8 cellular contexts compared by ENCODE assay signal in the genomic region with DNA sequence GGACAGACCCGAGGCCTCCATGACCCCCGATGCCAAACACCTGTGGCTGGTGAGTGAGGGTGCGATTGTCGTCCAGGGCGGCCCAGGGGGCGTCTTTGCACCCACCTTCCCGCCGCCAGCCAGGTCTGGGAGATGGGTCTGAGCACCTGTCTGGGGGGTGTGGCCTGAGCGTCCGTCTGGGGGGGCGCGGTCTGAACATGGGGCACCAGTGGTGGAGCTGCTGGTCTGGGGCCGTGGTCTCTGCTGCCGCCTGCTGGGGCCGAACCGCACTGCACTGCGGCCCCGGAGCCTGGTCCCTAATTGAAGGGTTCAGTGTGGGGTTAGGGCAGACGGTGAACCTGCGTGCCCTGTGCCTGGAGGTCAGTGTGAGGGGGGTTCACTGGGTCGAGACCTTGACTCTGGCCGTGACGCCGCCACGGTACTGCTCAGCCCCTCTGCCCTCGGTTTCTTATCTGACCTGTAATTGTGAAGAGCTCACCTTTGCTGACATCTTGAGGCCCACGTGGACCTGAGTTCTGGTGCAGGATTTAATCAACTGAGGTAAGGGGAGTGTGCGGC.
DNase-seq lines count a peak whose midpoint lies in the region; ATAC-seq and TF ChIP-seq lines count a peak whose summit lies in the region.

No MANE protein-coding gene starts in this region.

- DNase-seq in AG08395 (ENCODE audit: low spot score) (peak; percentile 91), GM19240 (ENCODE audit: insufficient read length, low spot score) (peak; percentile 91), epithelial cell of esophagus (ENCODE audit: low read depth) (peak; percentile 53), nephron progenitor cell (peak; percentile 80), substantia nigra (lab: John Stamatoyannopoulos, UW) (peak in 31 of 49 donors; percentile 7 to 61 (median 32))
- DNase-seq in activated CD8-positive, alpha-beta memory T cell treated with anti-CD3 and anti-CD28 coated beads, Interleukin-2, amount 50 U/mL, for 4 hours, result peak; percentile 79

- no peak overlapping the region for H3K9ac ChIP-seq in OCI-LY1 (ENCODE audit: low read length)

- H3K9me2 ChIP-seq in OCI-LY1 (ENCODE audit: low read depth, low read length), result no peaks in the 10 kb centered on the region

- H3F3A ChIP-seq in OCI-LY1 (ENCODE audit: insufficient read depth, low read length), result no peaks in the 10 kb centered on the region

- no peaks in the 10 kb centered on the region for H3K9me3 ChIP-seq in OCI-LY1 (ENCODE audit: low read length)

- peak overlapping the region; percentile 38 for H3K27ac Mint-ChIP-seq in nephron progenitor cell

- H3K27ac ChIP-seq in OCI-LY1 (ENCODE audit: low read depth, low read length, poor library complexity, severe bottlenecking) (no peak overlapping the region), substantia nigra (ENCODE audit: low read depth, low read length, poor library complexity, severe bottlenecking) (no peak overlapping the region)

- no peaks in the 10 kb centered on the region for H3K79me2 ChIP-seq in OCI-LY1 (ENCODE audit: insufficient read depth, low read length)

- H2AFZ ChIP-seq in OCI-LY1 (ENCODE audit: low read length), result no peak overlapping the region

- peaks cover 5% of the 10 kb centered on the region for H3K9me3 Mint-ChIP-seq in nephron progenitor cell

- no peaks in the 10 kb centered on the region for H4K20me1 ChIP-seq in OCI-LY1 (ENCODE audit: insufficient read depth, low read length)

- peaks cover 46% of the 10 kb centered on the region for H3K4me1 Mint-ChIP-seq in nephron progenitor cell

- H3K27me3 Mint-ChIP-seq in nephron progenitor cell (ENCODE audit: low read depth, poor library complexity), result peaks cover 3% of the 10 kb centered on the region

- peaks cover 26% of the 10 kb centered on the region for H3K4me1 ChIP-seq in OCI-LY1 (ENCODE audit: insufficient read depth, low read length, severe bottlenecking)

- ATAC-seq in GM18502 (IDR thresholded peaks at IDR 0.05; ENCODE audit: poor library complexity, unreplicated experiment), result no peak

- H3K4me3 ChIP-seq in OCI-LY1 (ENCODE audit: low read depth, low read length, poor library complexity, severe bottlenecking), result no peak overlapping the region
- H3K4me3 ChIP-seq in epithelial cell of esophagus (ENCODE audit: low read length), result no peak overlapping the region

- peaks cover 15% of the 10 kb centered on the region for H3K36me3 Mint-ChIP-seq in nephron progenitor cell (ENCODE audit: low read depth)

- H3K4me3 Mint-ChIP-seq in nephron progenitor cell, result no peak overlapping the region

- no peaks in the 10 kb centered on the region for H3K36me3 ChIP-seq in OCI-LY1 (ENCODE audit: insufficient read depth, low read length)

- no peaks in the 10 kb centered on the region for H3K27me3 ChIP-seq in OCI-LY1 (ENCODE audit: insufficient read depth, low read length)

- peak overlapping the region; percentile 20; the same call in 1 of the 2 replicates for H3K4me2 ChIP-seq in OCI-LY1 (ENCODE audit: low read length)

- peak; percentile 99 for TF ChIP-seq CTCF in OCI-LY1 (IDR thresholded peaks at IDR 0.05; ENCODE audit: low read length)
- peak; percentile 89 for TF ChIP-seq CTCF in epithelial cell of esophagus (IDR thresholded peaks at IDR 0.05; ENCODE audit: insufficient read depth, low read depth, low read length, missing control alignments)
- peak; percentile 96 for TF ChIP-seq CTCF in nephron progenitor cell (IDR thresholded peaks at IDR 0.05)

Comparison
In these comparisons a context has a peak if more than half of its experiments do, and no peak if none do; other contexts are left out.
1. DNase-seq: peak in every context shown above with its lines; median percentile 91 in AG08395; 91 in GM19240; 80 in nephron progenitor cell; 79 in activated CD8-positive, alpha-beta memory T cell treated with anti-CD3 and anti-CD28 coated beads, Interleukin-2, amount 50 U/mL, for 4 hours; 53 in epithelial cell of esophagus; 32 in substantia nigra.